1 cellular context compared by ENCODE assay signal in genomic region chr18:30775629-30776028, GRCh38.
TF ChIP-seq lines count a peak whose summit lies in the region.

No MANE protein-coding gene starts in this region.

TF ChIP-seq in K562, 482 proteins besides CTCF, POLR2A, EP300 and RAD21 (continued from another document):
- no peak for TF ChIP-seq MGA (IDR thresholded peaks at IDR 0.05)
